In the genomic region with DNA sequence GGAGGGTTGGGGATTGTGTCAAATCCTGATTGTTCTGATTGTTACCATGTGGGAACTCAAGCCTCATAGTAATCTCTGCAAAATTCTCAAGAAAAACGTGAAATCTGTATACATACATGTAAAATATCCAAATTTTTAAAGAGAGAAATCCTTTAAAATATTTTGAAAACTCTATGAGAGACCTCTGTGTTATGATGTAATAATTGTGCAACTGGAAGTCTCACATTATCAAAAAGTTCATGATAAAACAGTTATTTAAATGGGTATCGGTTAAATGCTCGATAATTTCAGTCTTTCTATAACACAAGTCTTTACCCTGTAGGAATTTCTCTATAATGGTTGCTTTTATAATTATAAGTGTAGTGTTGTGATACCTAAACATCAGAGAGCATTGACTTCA, we compare ENCODE assay signal across 28 cellular contexts.
"Had no signal": no experiment of that assay in that cellular context is flagged by ENCODE, and none has a peak within 500 bp of the region (broad histone marks: within the 10 kb centered on the region; RNA-seq: fewer than 3 reads in every experiment).

No MANE protein-coding gene starts in this region.

- H3K4me1 ChIP-seq: colonic mucosa, esophagus muscularis mucosa, esophagus squamous epithelium, foreskin keratinocyte, gastrocnemius medialis, gastroesophageal sphincter, heart left ventricle, heart right ventricle had no signal

- H3K36me3 ChIP-seq: colonic mucosa, esophagus muscularis mucosa, esophagus squamous epithelium, gastrocnemius medialis, gastroesophageal sphincter, heart left ventricle, heart right ventricle had no signal

- H3K27ac ChIP-seq: colonic mucosa, coronary artery, dorsolateral prefrontal cortex, epithelial cell of prostate, esophagus muscularis mucosa, esophagus squamous epithelium, foreskin keratinocyte, gastrocnemius medialis, gastroesophageal sphincter, heart left ventricle, heart right ventricle, hepatocyte had no signal

- H2AFZ ChIP-seq: hepatocyte had no signal

- H3K4me2 ChIP-seq: hepatocyte had no signal

- H3K9me3 ChIP-seq: colonic mucosa, esophagus muscularis mucosa, esophagus squamous epithelium, gastrocnemius medialis, gastroesophageal sphincter, heart left ventricle, heart right ventricle had no signal

- H3K27me3 ChIP-seq: colonic mucosa, dorsolateral prefrontal cortex, esophagus muscularis mucosa, esophagus squamous epithelium, foreskin keratinocyte, gastrocnemius medialis, gastroesophageal sphincter, heart left ventricle, heart right ventricle, hepatocyte had no signal

- FAIRE-seq: endometrium, endothelial cell of umbilical vein, frontal cortex had no signal

- H3K4me3 ChIP-seq: colonic mucosa, coronary artery, dorsolateral prefrontal cortex, esophagus muscularis mucosa, esophagus squamous epithelium, gastrocnemius medialis, gastroesophageal sphincter, heart left ventricle, heart right ventricle, hepatocyte had no signal

- DNase-seq: colonic mucosa; cortex of kidney; dermis blood vessel endothelial cell; dorsolateral prefrontal cortex; effector CD4-positive, alpha-beta T cell; effector CD8-positive, alpha-beta T cell; effector memory CD4-positive, alpha-beta T cell; effector memory CD8-positive, alpha-beta T cell; endodermal cell; erythroblast; esophagus squamous epithelium; foreskin fibroblast; foreskin keratinocyte; foreskin melanocyte; gastrocnemius medialis; glutamatergic neuron; head of caudate nucleus; heart left ventricle; heart right ventricle had no signal

- H3K79me2 ChIP-seq: hepatocyte had no signal

- ATAC-seq: effector memory CD8-positive, alpha-beta T cell; esophagus mucosa; foreskin keratinocyte; gastrocnemius medialis; gastroesophageal sphincter; heart left ventricle; heart right ventricle had no signal
